ENCODE assay signal across 13 cellular contexts in the genomic region with DNA sequence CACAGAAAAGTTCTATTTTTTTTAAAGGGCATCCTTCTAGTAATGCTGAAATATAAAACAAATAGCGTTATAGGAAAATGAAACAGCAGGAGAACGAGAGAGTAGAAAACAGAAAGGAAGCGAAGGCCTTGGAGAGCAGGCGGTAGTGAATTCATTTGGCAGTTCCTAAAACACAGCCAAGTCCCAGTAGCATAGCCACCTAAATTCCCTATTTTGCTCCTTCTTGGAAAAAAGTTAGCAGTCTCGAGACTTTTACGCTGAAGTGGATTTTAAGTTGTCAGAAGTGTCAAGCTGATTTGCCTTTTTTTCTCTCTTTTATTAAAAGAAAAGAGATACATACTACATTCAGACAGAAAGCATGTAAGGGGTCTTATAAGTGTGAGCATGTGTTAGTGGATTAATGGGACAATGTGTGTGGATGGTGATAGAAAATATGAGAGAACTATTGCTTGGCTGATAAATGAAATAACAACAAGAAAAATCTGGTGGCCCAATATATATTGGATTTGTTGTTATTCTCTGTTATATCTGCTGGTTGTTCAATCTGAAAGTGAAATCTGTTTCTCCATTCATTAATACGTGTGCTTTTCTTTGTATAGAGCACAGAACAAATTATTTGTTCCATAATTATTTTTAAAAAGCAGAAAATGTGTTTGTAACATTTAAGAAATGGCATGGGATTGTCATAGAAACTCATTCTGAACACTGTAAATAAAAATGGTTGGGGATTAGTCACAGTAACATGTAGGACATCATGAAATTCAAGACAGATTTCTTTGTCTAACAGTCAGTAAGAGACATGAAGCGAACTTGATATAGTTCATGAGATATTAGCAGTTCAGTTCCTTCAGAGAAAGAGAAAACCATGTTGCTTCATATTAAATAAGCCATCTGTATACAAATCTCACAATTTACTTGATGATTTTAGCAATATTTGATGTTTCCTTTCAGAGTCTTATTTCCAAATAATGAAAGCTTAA. TPM values are rescaled to one million over a fixed set of nuclear protein-coding genes. Genes with fewer than 3 reads are reported as not detected.
A peak's percentile ranks its signal among the peaks of the same experiment; 100 is the strongest.
DNase-seq lines count a peak whose midpoint lies in the region; ATAC-seq, FAIRE-seq and TF ChIP-seq lines count a peak whose summit lies in the region.
"Had no signal": no experiment of that assay in that cellular context is flagged by ENCODE, and none has a peak within 500 bp of the region (broad histone marks: within the 10 kb centered on the region; RNA-seq: fewer than 3 reads in every experiment).

No MANE protein-coding gene starts in this region.

- 77 to 86% methylated on average over 8 of the region's 8 CpGs for WGBS in sigmoid colon, 2 donors

- H3K4me1 ChIP-seq in astrocyte (ENCODE audit: insufficient read depth, low read length) (no peaks in the 10 kb centered on the region), sigmoid colon (peaks cover 0 to 40% (median 22%) of the 10 kb centered on the region in 4 donors)

- H3K9ac ChIP-seq in astrocyte (ENCODE audit: low read length): no peak overlapping the region

- no peaks in the 10 kb centered on the region for H3K79me2 ChIP-seq in astrocyte (ENCODE audit: insufficient read depth, low read length)

- no peak for FAIRE-seq in astrocyte (lab: Jason Lieb, UNC)
- FAIRE-seq: colon had no signal

- H3K27ac ChIP-seq in astrocyte (ENCODE audit: low read depth, low read length) (no peak overlapping the region), sigmoid colon (peak overlapping the region; percentile 38 to 64 (median 48))

- TF ChIP-seq EP300 in sigmoid colon (IDR thresholded peaks at IDR 0.05): no peak

- H3K9me3 ChIP-seq in astrocyte (ENCODE audit: insufficient read depth, low read depth, low read length): no peaks in the 10 kb centered on the region
- H3K9me3 ChIP-seq in sigmoid colon: no peaks in the 10 kb centered on the region
- H3K9me3 ChIP-seq: MG63 had no signal

- intact Hi-C loops in sigmoid colon (cut with DNase I): no loop called here

- no peaks in the 10 kb centered on the region for H4K20me1 ChIP-seq in astrocyte (ENCODE audit: insufficient read depth, low read length)

- peak overlapping the region; percentile 28 for H2AFZ ChIP-seq in astrocyte (ENCODE audit: low read depth, low read length)

- H3K27me3 Mint-ChIP-seq in astrocyte (ENCODE audit: low read depth, unreplicated experiment): no peaks in the 10 kb centered on the region
- H3K27me3 Mint-ChIP-seq: activated CD4-positive, alpha-beta memory T cell treated with anti-CD3 and anti-CD28 coated beads, Interleukin-2, amount 10 ng/mL, durations not matched to agents 7 days and 5 days had no signal

- H3K4me3 ChIP-seq in AG10803 (ENCODE audit: low read length) (peak overlapping the region; percentile 46), astrocyte (ENCODE audit: insufficient read depth, low read depth, low read length) (no peak overlapping the region), sigmoid colon (peak overlapping the region in 3 of 4 donors; percentile 1 to 12 (median 11))
- H3K4me3 ChIP-seq: MG63 had no signal

- H3K4me2 ChIP-seq in astrocyte (ENCODE audit: low read length): peak overlapping the region; percentile 50

- H3K36me3 ChIP-seq in astrocyte (ENCODE audit: insufficient read depth, low read length) (no peaks in the 10 kb centered on the region), sigmoid colon (no peaks in the 10 kb centered on the region)
- H3K36me3 ChIP-seq: MG63 had no signal

- no peak for ATAC-seq in HG03520 (IDR thresholded peaks at IDR 0.05; ENCODE audit: unreplicated experiment)

- no peak overlapping the region for H3K27ac Mint-ChIP-seq in astrocyte (ENCODE audit: unreplicated experiment)
- H3K27ac Mint-ChIP-seq: activated CD4-positive, alpha-beta memory T cell treated with anti-CD3 and anti-CD28 coated beads, Interleukin-2, amount 10 ng/mL, durations not matched to agents 7 days and 5 days; T-helper 2 cell treated with Interferon-gamma antibody and Interleukin-4, amounts not matched to agents 5 μg/mL and 100 μg/mL, for 36 hours had no signal

- peak; percentile 30 for DNase-seq in AG10803 (ENCODE audit: low read depth)
- DNase-seq in astrocyte (ENCODE audit: low read depth): no peak
- DNase-seq in globus pallidus (ENCODE audit: low spot score): peak; percentile 74
- no peak for DNase-seq in sigmoid colon
- no peak for DNase-seq in DMS153 treated with DMSO at 0.1 percent for 48 hours (lab: John Stamatoyannopoulos, UW; ENCODE audit: unreplicated experiment)
- DNase-seq in glomerular visceral epithelial cell (ENCODE audit: extremely low spot score): no peak
- no peak for DNase-seq in HUDEP-2 (lab: John Stamatoyannopoulos, UW; ENCODE audit: unreplicated experiment in 76 of 76)
- DNase-seq: activated CD4-positive, alpha-beta memory T cell treated with anti-CD3 and anti-CD28 coated beads, Interleukin-2, amount 10 ng/mL, durations not matched to agents 7 days and 5 days; activated gamma-delta T cell treated with Interleukin-2 at 50 U/mL for 16 hours; MG63 had no signal

- H3K9me3 Mint-ChIP-seq in astrocyte (ENCODE audit: unreplicated experiment): no peaks in the 10 kb centered on the region
- H3K9me3 Mint-ChIP-seq: activated CD4-positive, alpha-beta memory T cell treated with anti-CD3 and anti-CD28 coated beads, Interleukin-2, amount 10 ng/mL, durations not matched to agents 7 days and 5 days; T-helper 2 cell treated with Interferon-gamma antibody and Interleukin-4, amounts not matched to agents 5 μg/mL and 100 μg/mL, for 36 hours had no signal

- no peak for TF ChIP-seq POLR2A in sigmoid colon (IDR thresholded peaks at IDR 0.05)

- H3K4me1 Mint-ChIP-seq in astrocyte (ENCODE audit: low read depth, unreplicated experiment): peaks cover 9% of the 10 kb centered on the region
- H3K4me1 Mint-ChIP-seq: activated CD4-positive, alpha-beta memory T cell treated with anti-CD3 and anti-CD28 coated beads, Interleukin-2, amount 10 ng/mL, durations not matched to agents 7 days and 5 days had no signal

- TF ChIP-seq CTCF in AG10803 (conservative IDR thresholded peaks at IDR 0.05; ENCODE audit: low read length) (no peak), astrocyte (IDR thresholded peaks at IDR 0.05; ENCODE audit: insufficient read depth, low read depth, low read length) (no peak), sigmoid colon (IDR thresholded peaks at IDR 0.05) (no peak)

- H3K4me3 Mint-ChIP-seq in astrocyte (ENCODE audit: unreplicated experiment): no peak overlapping the region
- H3K4me3 Mint-ChIP-seq: activated CD4-positive, alpha-beta memory T cell treated with anti-CD3 and anti-CD28 coated beads, Interleukin-2, amount 10 ng/mL, durations not matched to agents 7 days and 5 days; T-helper 2 cell treated with Interferon-gamma antibody and Interleukin-4, amounts not matched to agents 5 μg/mL and 100 μg/mL, for 36 hours had no signal

- H3K36me3 Mint-ChIP-seq in astrocyte (ENCODE audit: low read depth, unreplicated experiment): no peaks in the 10 kb centered on the region

- H3K27me3 ChIP-seq in astrocyte (ENCODE audit: insufficient read depth, low read length): no peaks in the 10 kb centered on the region
- no peaks in the 10 kb centered on the region for H3K27me3 ChIP-seq in sigmoid colon
- H3K27me3 ChIP-seq: MG63 had no signal

RNA-seq across cellular contexts. Expression of a gene that starts 19.4 kb away (rescaled TPM):
- total RNA-seq in astrocyte (4.6 and 7.2 TPM in 2 replicates), sigmoid colon (100 to 1,000 TPM in 1 of 4 donors, 10 to 100 TPM in 3; 79.7 to 154 (median 89.1) TPM)
- polyA plus RNA-seq in sigmoid colon: 1 to 10 TPM; 2.3 to 7.6 (median 4.2) TPM

Comparison
In these comparisons a context has a peak if more than half of its experiments do, and no peak if none do; other contexts are left out.
1. DNase-seq: peak in AG10803 (single experiment) and globus pallidus (single experiment); none in astrocyte (single experiment), sigmoid colon (single experiment), DMS153 treated with DMSO at 0.1 percent for 48 hours (single experiment), glomerular visceral epithelial cell (single experiment) and HUDEP-2 (0 of 76).